In genomic region chrX:29617276-29617675, GRCh38 we compare ENCODE assay signal across 19 cellular contexts.
DNase-seq lines count a peak whose midpoint lies in the region; ATAC-seq and TF ChIP-seq lines count a peak whose summit lies in the region.
"Had no signal": no experiment of that assay in that cellular context is flagged by ENCODE, and none has a peak within 500 bp of the region (broad histone marks: within the 10 kb centered on the region; RNA-seq: fewer than 3 reads in every experiment).

No MANE protein-coding gene starts in this region.

- H3K18ac ChIP-seq in IMR-90 (ENCODE audit: low read depth, low read length), result no peak overlapping the region

- CTCF ChIA-PET in IMR-90 (lab: Yijun Ruan, JAX), result interaction anchor here (0.6 to 0.7 kb wide), 2 partner anchors 16 to 27 kb away, joined by 3 read pairs; no protein-coding TSS in a partner anchor

- 0 out of 2 replicates have a peak overlapping the region, but pooled peaks have one; percentile 44 for H2BK120ac ChIP-seq in IMR-90 (ENCODE audit: low read depth, low read length)

- H3K14ac ChIP-seq in IMR-90 (replicated peaks; ENCODE audit: low read depth, low read length), result 0 out of 2 replicates have a peak overlapping the region, but pooled peaks have one; percentile 25

- H3K9me1 ChIP-seq in IMR-90 (ENCODE audit: insufficient read depth, low read length), result no peaks in the 10 kb centered on the region

- dilution Hi-C loops in IMR-90 (cut with HindIII; ENCODE audit: low sequenced_read_pairs, unreplicated experiment), result no loop called here

- H3K36me3 ChIP-seq in IMR-90 (ENCODE audit: control insufficient read depth, insufficient read depth, low read length) (no peaks in the 10 kb centered on the region), transverse colon (no peaks in the 10 kb centered on the region)
- H3K36me3 ChIP-seq: heart right ventricle, upper lobe of left lung had no signal

- H3K4me3 ChIP-seq in IMR-90 (ENCODE audit: insufficient read depth, low read depth, low read length) (no peak overlapping the region), transverse colon (no peak overlapping the region)
- H3K4me3 ChIP-seq: heart right ventricle, upper lobe of left lung had no signal

- H3K27me3 ChIP-seq in IMR-90 (ENCODE audit: control insufficient read depth, insufficient read depth, low read length), result no peaks in the 10 kb centered on the region
- no peaks in the 10 kb centered on the region for H3K27me3 ChIP-seq in transverse colon
- H3K27me3 ChIP-seq: heart right ventricle, upper lobe of left lung had no signal

- H2AK5ac ChIP-seq in IMR-90 (ENCODE audit: low read depth, low read length), result no peak overlapping the region

- H3K4me1 ChIP-seq in IMR-90 (ENCODE audit: control insufficient read depth, insufficient read depth, low read length) (peaks cover 2% of the 10 kb centered on the region; the same call in 1 of the 2 replicates), transverse colon (no peaks in the 10 kb centered on the region)
- H3K4me1 ChIP-seq: heart right ventricle, upper lobe of left lung had no signal

- no peak overlapping the region for H3K27ac ChIP-seq in IMR-90 (ENCODE audit: insufficient read depth, low read length)
- no peak overlapping the region for H3K27ac ChIP-seq in transverse colon
- H3K27ac ChIP-seq: heart right ventricle, HL-60, upper lobe of left lung had no signal

- intact Hi-C loops in IMR-90 (cut with micrococcal nuclease) (no loop called here), transverse colon (cut with DNase I; ENCODE audit: low total_unique reads) (no loop called here), posterior vena cava (cut with DNase I) (no loop called here)

- TF ChIP-seq CTCF in IMR-90 (conservative IDR thresholded peaks at IDR 0.05; ENCODE audit: low read depth, low read length) (no peak), transverse colon (IDR thresholded peaks at IDR 0.05) (no peak)

- no peak for TF ChIP-seq POLR2A in IMR-90 (IDR thresholded peaks at IDR 0.05; ENCODE audit: low read depth, low read length)
- TF ChIP-seq POLR2A in transverse colon (IDR thresholded peaks at IDR 0.05), result no peak

- H3K9ac ChIP-seq in IMR-90 (ENCODE audit: low read depth, low read length), result no peak overlapping the region

- H3K4ac ChIP-seq in IMR-90 (ENCODE audit: low read depth, low read length), result no peak overlapping the region

- peak overlapping the region; percentile 14; the same call in 1 of the 2 replicates for H3K4me2 ChIP-seq in IMR-90 (ENCODE audit: low read depth, low read length)

- H3K56ac ChIP-seq in IMR-90 (ENCODE audit: extremely low read depth, insufficient read depth, low read length), result no peak overlapping the region

- in situ Hi-C loops in Caki2 (cut with HindIII; ENCODE audit: low pct_unique_long_range_greater_than_20kb, low sequenced_read_pairs), result no loop called here
- in situ Hi-C loops in IMR-90 (cut with MboI; ENCODE audit: low sequenced_read_pairs), result no loop called here
- in situ Hi-C loops in transverse colon (cut with MboI; ENCODE audit: low pct_ligation_motif_present in 1 of 4, low pct_unique_long_range_greater_than_20kb in 1 of 4, low sequenced_read_pairs in 3 of 4), result no loop called here

- TF ChIP-seq EP300 in transverse colon (IDR thresholded peaks at IDR 0.05; ENCODE audit: low read depth), result no peak

- no peaks in the 10 kb centered on the region for H4K20me1 ChIP-seq in IMR-90 (ENCODE audit: insufficient read depth, low read length)

- no peak overlapping the region for H2BK5ac ChIP-seq in IMR-90 (ENCODE audit: low read depth, low read length, poor library complexity, severe bottlenecking)

- 100% methylated on average over 2 of the region's 3 CpGs; no CpG with 5 or more reads in 1 of the 2 experiments for WGBS in IMR-90 (ENCODE audit: extremely low coverage in 2 of 2, insufficient read length in 1 of 2), 2 experiments
- WGBS in transverse colon (ENCODE audit: low coverage in 1 of 2), 2 donors, result 68% methylated on average over 3 of the region's 3 CpGs; no CpG with 5 or more reads in 1 of the 2 donors

- peak overlapping the region; percentile 21; the same call in 1 of the 2 replicates for H2BK20ac ChIP-seq in IMR-90 (ENCODE audit: low read depth, low read length)

- ATAC-seq in IMR-90 (ENCODE audit: low read depth) (peak; percentile 79), left lobe of liver (peak; percentile 38)
- ATAC-seq: activated CD8-positive, alpha-beta T cell treated with anti-CD3 and anti-CD28 coated beads, Interleukin-2, amount 10 ng/mL, durations not matched to agents 7 days and 5 days; heart right ventricle; left ventricle myocardium superior; natural killer cell treated with Interleukin-12 subunit alpha and Interleukin-12 subunit beta and Interleukin-15 and Interleukin-18, amount 100 ng/mL, for 72 hours had no signal

- DNase-seq in Caki2 (ENCODE audit: low read depth) (peak; percentile 48), IMR-90 (peak; percentile 69), dermis blood vessel endothelial cell (peak; percentile 70), left lobe of liver (ENCODE audit: low spot score) (no peak), transverse colon (no peak), AML-193 (lab: John Stamatoyannopoulos, UW) (no peak), posterior vena cava (ENCODE audit: low spot score) (no peak), NCI-H446 treated with DMSO at 0.1 percent for 48 hours (lab: John Stamatoyannopoulos, UW) (no peak)
- DNase-seq: activated CD8-positive, alpha-beta T cell treated with anti-CD3 and anti-CD28 coated beads, Interleukin-2, amount 10 ng/mL, durations not matched to agents 7 days and 5 days; activated gamma-delta T cell treated with Interleukin-2 at 50 U/mL for 16 hours; CD4-positive, alpha-beta memory T cell; GDM1; heart right ventricle; Kasumi-1; left ventricle myocardium superior; NCI-H2029; upper lobe of left lung had no signal

- H4K8ac ChIP-seq in IMR-90 (ENCODE audit: low read depth in 2 of 2, low read length in 2 of 2), result no peak overlapping the region

- H2AK9ac ChIP-seq in IMR-90 (replicated peaks; ENCODE audit: low read depth, low read length, poor library complexity), result no peak overlapping the region

- H3K23ac ChIP-seq in IMR-90 (ENCODE audit: low read depth, low read length), result no peak overlapping the region

- no peak overlapping the region for H4K5ac ChIP-seq in IMR-90 (ENCODE audit: low read depth, low read length)

- H3K9me3 ChIP-seq in IMR-90 (ENCODE audit: control insufficient read depth, insufficient read depth, low read length) (no peaks in the 10 kb centered on the region), transverse colon (no peaks in the 10 kb centered on the region)
- H3K9me3 ChIP-seq: heart right ventricle, upper lobe of left lung had no signal

- no peak overlapping the region for H2BK15ac ChIP-seq in IMR-90 (ENCODE audit: low read depth, low read length)

- no peak overlapping the region for H2AFZ ChIP-seq in IMR-90 (replicated peaks; ENCODE audit: low read length, poor library complexity)

- POLR2A ChIA-PET in IMR-90 (lab: Charles Lee; ENCODE audit: unreplicated experiment), result no interaction called here

- TF ChIP-seq RAD21 in IMR-90 (IDR thresholded peaks at IDR 0.05; ENCODE audit: low read length), result no peak

- no peak overlapping the region for H4K91ac ChIP-seq in IMR-90 (ENCODE audit: insufficient read depth, low read depth, low read length)

- H3K79me1 ChIP-seq in IMR-90 (ENCODE audit: low read depth in 1 of 2, low read length in 2 of 2), result no peaks in the 10 kb centered on the region

- BruUV-seq in IMR-90 (replicated peaks; lab: Mats Ljungman, UMichigan), result no TSS peak

TF ChIP-seq in IMR-90, 13 proteins besides CTCF, POLR2A, EP300 and RAD21:
- no peak for TF ChIP-seq SMC3 (IDR thresholded peaks at IDR 0.05; ENCODE audit: low read depth, low read length)
- TF ChIP-seq RCOR1 (IDR thresholded peaks at IDR 0.05; ENCODE audit: insufficient replicate concordance, low read length), result no peak
- no peak for TF ChIP-seq MAFK (IDR thresholded peaks at IDR 0.05; ENCODE audit: low read depth, low read length)
- no peak for TF ChIP-seq CEBPB (IDR thresholded peaks at IDR 0.05; ENCODE audit: low read depth, low read length)
- no peak for TF ChIP-seq FOS (IDR thresholded peaks at IDR 0.05; ENCODE audit: low read depth, low read length)
- no peak for TF ChIP-seq MAZ (IDR thresholded peaks at IDR 0.05; ENCODE audit: borderline replicate concordance, low read depth, low read length)
- TF ChIP-seq RFX5 (IDR thresholded peaks at IDR 0.05; ENCODE audit: low read depth, low read length), result no peak
- TF ChIP-seq CHD1 (IDR thresholded peaks at IDR 0.05; ENCODE audit: low read depth, low read length), result no peak
- TF ChIP-seq MXI1 (IDR thresholded peaks at IDR 0.05; ENCODE audit: borderline replicate concordance, low read depth, low read length), result no peak
- no peak for TF ChIP-seq ELK1 (IDR thresholded peaks at IDR 0.05; ENCODE audit: borderline replicate concordance, low read depth, low read length)
- TF ChIP-seq BHLHE40 (IDR thresholded peaks at IDR 0.05; ENCODE audit: low read depth, low read length), result no peak
- TF ChIP-seq NFE2L2 (IDR thresholded peaks at IDR 0.05; ENCODE audit: low read depth, low read length), result no peak
- TF ChIP-seq USF2 (IDR thresholded peaks at IDR 0.05; ENCODE audit: low read depth, low read length), result no peak

Comparison
In these comparisons a context has a peak if more than half of its experiments do, and no peak if none do; other contexts are left out.
1. DNase-seq: peak in Caki2 (single experiment), IMR-90 (single experiment) and dermis blood vessel endothelial cell (single experiment); none in left lobe of liver (single experiment), transverse colon (single experiment), AML-193 (0 of 2), posterior vena cava (single experiment) and NCI-H446 treated with DMSO at 0.1 percent for 48 hours (single experiment).